ENCODE assay signal across 19 cellular contexts in the genomic region with DNA sequence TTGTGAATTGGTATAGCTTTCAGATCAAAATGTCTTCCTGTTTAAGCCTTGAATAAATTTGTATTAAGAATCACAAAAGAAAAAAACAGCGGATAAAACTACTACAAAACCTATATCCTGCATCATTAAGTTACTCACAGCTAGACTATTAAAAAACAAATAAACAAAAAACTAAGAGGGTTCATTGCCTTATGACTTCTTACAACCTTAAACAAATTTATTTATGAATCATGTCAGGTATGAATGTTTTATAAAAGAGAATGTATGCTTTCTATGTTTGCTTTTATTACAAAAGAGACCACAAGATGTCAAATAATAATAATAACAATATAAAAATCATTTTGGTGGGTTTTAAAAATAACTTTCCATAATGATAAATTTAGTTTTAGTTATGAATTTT.
"Had no signal": no experiment of that assay in that cellular context is flagged by ENCODE, and none has a peak within 500 bp of the region (broad histone marks: within the 10 kb centered on the region; RNA-seq: fewer than 3 reads in every experiment).

No MANE protein-coding gene starts in this region.

- ATAC-seq: left lobe of liver; natural killer cell; sciatic nerve; stimulated activated memory B cell treated with anti-CD40 and anti-IgM and Interleukin-4, amounts not matched to agents 10 μg/mL and 1 μg/mL and 100 μg/mL, for 72 hours; stimulated activated naive CD8-positive, alpha-beta T cell treated with anti-CD3 and anti-CD28 coated beads, Interleukin-15, Interleukin-2, amounts not matched to agents 100 U/mL and 50 U/mL, for 24 hours had no signal

- H3K36me3 ChIP-seq: colonic mucosa, esophagus squamous epithelium, ovary, tibial artery had no signal

- DNase-seq: colonic mucosa; effector memory CD4-positive, alpha-beta T cell; erythroblast; esophagus squamous epithelium; natural killer cell; occipital lobe; ovary; stimulated activated CD4-positive, alpha-beta T cell treated with anti-CD3 and anti-CD28 coated beads, Interleukin-2, amount 100 ng/mL, for 24 hours; stimulated activated CD4-positive, alpha-beta T cell treated with anti-CD3 and anti-CD28 coated beads, Interleukin-4, amount 100 ng/mL, for 4 hours; stimulated activated naive CD8-positive, alpha-beta T cell treated with anti-CD3 and anti-CD28 coated beads, Interleukin-15, Interleukin-2, amounts not matched to agents 100 U/mL and 50 U/mL, for 24 hours; substantia nigra; testis; tibial artery had no signal

- H3K27ac ChIP-seq: colonic mucosa, esophagus squamous epithelium, ovary, testis, tibial artery had no signal

- FAIRE-seq: endothelial cell of umbilical vein, frontal cortex had no signal

- H3K27me3 ChIP-seq: colonic mucosa, esophagus squamous epithelium, ovary, testis, tibial artery had no signal

- H3K9me3 ChIP-seq: colonic mucosa, esophagus squamous epithelium, ovary, testis, tibial artery had no signal

- H3K4me1 ChIP-seq: colonic mucosa, esophagus squamous epithelium, testis had no signal

- H3K4me3 ChIP-seq: colonic mucosa, esophagus squamous epithelium, lung, ovary, testis, tibial artery had no signal
